In genomic region chr17:1095853-1096675, GRCh38 we compare ENCODE assay signal across 14 cellular contexts.
DNase-seq lines count a peak whose midpoint lies in the region; ATAC-seq and TF ChIP-seq lines count a peak whose summit lies in the region.
"Had no signal": no experiment of that assay in that cellular context is flagged by ENCODE, and none has a peak within 500 bp of the region (broad histone marks: within the 10 kb centered on the region; RNA-seq: fewer than 3 reads in every experiment).

No MANE protein-coding gene starts in this region.

- H3K36me3 Mint-ChIP-seq in endodermal cell (ENCODE audit: low read depth), result peaks cover 34% of the 10 kb centered on the region

- 85 to 88% methylated on average over 12 to 17 of the region's 17 CpGs for WGBS in endodermal cell (ENCODE audit: insufficient coverage in 1 of 2, insufficient read length in 1 of 2), 2 experiments

- peak overlapping the region; percentile 53 for H3K27ac ChIP-seq in endodermal cell (ENCODE audit: low read depth, low read length)
- peak overlapping the region; percentile 97 for H3K27ac ChIP-seq in neutrophil
- H3K27ac ChIP-seq: KMS-11 had no signal

- H3K4me1 Mint-ChIP-seq in endodermal cell, result no peaks in the 10 kb centered on the region
- peaks cover 40% of the 10 kb centered on the region for H3K4me1 Mint-ChIP-seq in stimulated activated naive CD8-positive, alpha-beta T cell treated with anti-CD3 and anti-CD28 coated beads, Interleukin-15, amount 100 ng/mL, for 72 hours

- H3K9me3 Mint-ChIP-seq in endodermal cell, result no peaks in the 10 kb centered on the region
- H3K9me3 Mint-ChIP-seq in stimulated activated naive CD8-positive, alpha-beta T cell treated with anti-CD3 and anti-CD28 coated beads, Interleukin-15, amount 100 ng/mL, for 72 hours, result no peaks in the 10 kb centered on the region

- H3K4me3 Mint-ChIP-seq in endodermal cell, result no peak overlapping the region
- peak overlapping the region in 1 of 2 donors; percentile 15 for H3K4me3 Mint-ChIP-seq in stimulated activated naive CD8-positive, alpha-beta T cell treated with anti-CD3 and anti-CD28 coated beads, Interleukin-15, amount 100 ng/mL, for 72 hours

- H3K4me3 ChIP-seq in endodermal cell (ENCODE audit: low read length), result no peak overlapping the region
- peak overlapping the region; percentile 45 to 61 for H3K4me3 ChIP-seq in neutrophil (ENCODE audit: low read depth in 1 of 2, low read length in 1 of 2)

- H3K27me3 Mint-ChIP-seq in endodermal cell (ENCODE audit: insufficient read depth), result no peaks in the 10 kb centered on the region
- H3K27me3 Mint-ChIP-seq in stimulated activated naive CD8-positive, alpha-beta T cell treated with anti-CD3 and anti-CD28 coated beads, Interleukin-15, amount 100 ng/mL, for 72 hours, result no peaks in the 10 kb centered on the region

- H3K27ac Mint-ChIP-seq in endodermal cell, result no peak overlapping the region
- peak overlapping the region in 1 of 2 donors; percentile 42 for H3K27ac Mint-ChIP-seq in stimulated activated naive CD8-positive, alpha-beta T cell treated with anti-CD3 and anti-CD28 coated beads, Interleukin-15, amount 100 ng/mL, for 72 hours

- no peaks in the 10 kb centered on the region for H3K27me3 ChIP-seq in endodermal cell (ENCODE audit: control insufficient read depth, insufficient read depth, low read length, poor library complexity, severe bottlenecking)
- no peaks in the 10 kb centered on the region for H3K27me3 ChIP-seq in neutrophil

- ATAC-seq in stimulated activated naive CD8-positive, alpha-beta T cell treated with anti-CD3 and anti-CD28 coated beads, Interleukin-15, amount 100 ng/mL, for 72 hours, result no peak
- ATAC-seq in GM18511 (IDR thresholded peaks at IDR 0.05; ENCODE audit: unreplicated experiment), result no peak
- ATAC-seq: HCT116 had no signal

- TF ChIP-seq CTCF in endodermal cell (conservative IDR thresholded peaks at IDR 0.05), result no peak
- no peak for TF ChIP-seq CTCF in neutrophil (IDR thresholded peaks at IDR 0.05)

- H3K36me3 ChIP-seq in endodermal cell (ENCODE audit: control insufficient read depth, insufficient read depth, low read length) (peaks cover 10% of the 10 kb centered on the region), neutrophil (peaks cover 46% of the 10 kb centered on the region)

- H3K4me1 ChIP-seq in endodermal cell (ENCODE audit: control insufficient read depth, insufficient read depth, low read length), result no peaks in the 10 kb centered on the region
- H3K4me1 ChIP-seq in neutrophil (ENCODE audit: control insufficient read depth in 1 of 2, insufficient read depth in 1 of 2, low read depth in 1 of 2, low read length in 1 of 2), result peaks cover 52 to 57% of the 10 kb centered on the region in 2 experiments
- H3K4me1 ChIP-seq: Caco-2 had no signal

- no peak overlapping the region for H3K9ac ChIP-seq in endodermal cell (ENCODE audit: extremely low read depth, low read length, poor library complexity, severe bottlenecking)
- H3K9ac ChIP-seq: KMS-11 had no signal

- DNase-seq in CD1c-positive myeloid dendritic cell (ENCODE audit: extremely low spot score) (peak; percentile 37), Kasumi-1 (lab: John Stamatoyannopoulos, UW) (peak; percentile 22 to 36), endodermal cell (no peak), NCI-H2171 treated with DMSO at 0.1 percent for 48 hours (lab: John Stamatoyannopoulos, UW) (no peak), glomerular visceral epithelial cell (ENCODE audit: extremely low spot score) (no peak)
- DNase-seq in stimulated activated naive CD8-positive, alpha-beta T cell treated with anti-CD3 and anti-CD28 coated beads, Interleukin-15, amount 100 ng/mL, for 72 hours, result no peak
- DNase-seq: activated CD4-positive, CD25-positive, alpha-beta regulatory T cell; activated naive CD4-positive, alpha-beta T cell; Caco-2; stimulated activated CD4-positive, alpha-beta T cell treated with anti-CD3 and anti-CD28 coated beads, Interleukin-2, amount 100 ng/mL, for 48 hours had no signal

- H3K9me3 ChIP-seq in endodermal cell (ENCODE audit: control insufficient read depth, low read length) (no peaks in the 10 kb centered on the region), neutrophil (no peaks in the 10 kb centered on the region)
- H3K9me3 ChIP-seq: Caco-2 had no signal

Comparison
In these comparisons a context has a peak if more than half of its experiments do, and no peak if none do; other contexts are left out.
1. DNase-seq: peak in CD1c-positive myeloid dendritic cell (single experiment) and Kasumi-1 (2 of 2); none in endodermal cell (single experiment), NCI-H2171 treated with DMSO at 0.1 percent for 48 hours (single experiment), stimulated activated naive CD8-positive, alpha-beta T cell treated with anti-CD3 and anti-CD28 coated beads, Interleukin-15, amount 100 ng/mL, for 72 hours (0 of 2) and glomerular visceral epithelial cell (single experiment).